16 cellular contexts compared by ENCODE assay signal in the genomic region with DNA sequence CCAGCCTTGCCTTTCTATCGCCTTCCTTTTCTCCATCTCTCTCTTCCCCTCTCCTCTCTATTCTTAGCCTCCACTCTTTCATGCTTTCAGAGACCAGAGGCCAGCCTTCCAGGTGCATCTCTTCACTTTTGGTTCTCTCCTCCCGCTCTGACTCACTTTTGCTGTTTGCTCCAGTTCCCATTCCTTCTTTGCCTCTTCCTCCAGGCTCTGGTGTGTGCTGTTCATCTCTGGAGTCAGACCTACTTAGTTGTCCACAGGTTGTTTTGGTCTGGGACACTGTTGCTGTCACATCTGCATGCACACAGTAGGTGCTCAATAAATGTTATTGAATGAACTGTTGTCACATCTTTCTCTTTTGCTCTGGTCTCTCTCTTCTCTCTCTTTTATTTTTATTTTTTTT. TPM values are rescaled to one million over a fixed set of nuclear protein-coding genes. Genes with fewer than 3 reads are reported as not detected.
DNase-seq lines count a peak whose midpoint lies in the region; ATAC-seq and TF ChIP-seq lines count a peak whose summit lies in the region.
"Had no signal": no experiment of that assay in that cellular context is flagged by ENCODE, and none has a peak within 500 bp of the region (broad histone marks: within the 10 kb centered on the region; RNA-seq: fewer than 3 reads in every experiment).

No MANE protein-coding gene starts in this region.

- no peak overlapping the region for H3K27ac Mint-ChIP-seq in activated naive CD4-positive, alpha-beta T cell treated with anti-CD3 and anti-CD28 coated beads, Interleukin-2, amount 50 U/mL, for 24 hours
- H3K27ac Mint-ChIP-seq in T-cell = no peak overlapping the region
- no peak overlapping the region for H3K27ac Mint-ChIP-seq in mesothelial cell of epicardium
- H3K27ac Mint-ChIP-seq in osteocyte (ENCODE audit: unreplicated experiment) = no peak overlapping the region

- H3K4me3 Mint-ChIP-seq in activated naive CD4-positive, alpha-beta T cell treated with anti-CD3 and anti-CD28 coated beads, Interleukin-2, amount 50 U/mL, for 24 hours = peak overlapping the region; percentile 48
- H3K4me3 Mint-ChIP-seq in T-cell (peak overlapping the region in 2 of 3 donors; percentile 8 to 71), mesothelial cell of epicardium (peak overlapping the region; percentile 4), osteocyte (ENCODE audit: unreplicated experiment) (peak overlapping the region; percentile 2)

- no peak for ATAC-seq in T-cell (replicated peaks in 1 of 4)
- ATAC-seq: HCT116, K562 had no signal

- no peak overlapping the region for H3K27ac ChIP-seq in stomach

- TF ChIP-seq EP300 in stomach (IDR thresholded peaks at IDR 0.05) = no peak

- TF ChIP-seq CTCF in mesothelial cell of epicardium (IDR thresholded peaks at IDR 0.05; ENCODE audit: unreplicated experiment) (no peak), osteocyte (IDR thresholded peaks at IDR 0.05) (no peak), stomach (IDR thresholded peaks at IDR 0.05) (no peak)

- DNase-seq in activated naive CD4-positive, alpha-beta T cell treated with anti-CD3 and anti-CD28 coated beads, Interleukin-2, amount 50 U/mL, for 16 hours = no peak
- DNase-seq in T-cell (no peak), mesothelial cell of epicardium (ENCODE audit: low spot score in 2 of 2, unreplicated experiment in 2 of 2) (no peak), osteocyte (ENCODE audit: extremely low spot score, unreplicated experiment) (no peak), GM19238 (ENCODE audit: insufficient read length, low spot score) (no peak), stomach (no peak), NCI-H1694 treated with DMSO at 0.1 percent for 48 hours (lab: John Stamatoyannopoulos, UW) (no peak)
- DNase-seq: ACHN, DMS153, NCI-H1436, NCI-H2081, NCI-H510A treated with DMSO at 0.1 percent for 48 hours, SHP77 treated with DMSO at 0.1 percent for 48 hours had no signal

- no peaks in the 10 kb centered on the region for H3K9me3 ChIP-seq in stomach

- peaks cover 61% of the 10 kb centered on the region for H3K27me3 Mint-ChIP-seq in activated naive CD4-positive, alpha-beta T cell treated with anti-CD3 and anti-CD28 coated beads, Interleukin-2, amount 50 U/mL, for 24 hours
- H3K27me3 Mint-ChIP-seq in T-cell (peaks cover 65 to 78% of the 10 kb centered on the region in 2 donors), mesothelial cell of epicardium (ENCODE audit: low read depth) (peaks cover 87% of the 10 kb centered on the region), osteocyte (ENCODE audit: unreplicated experiment) (peaks cover 80% of the 10 kb centered on the region)

- intact Hi-C loops in stomach (cut with DNase I; ENCODE audit: low total_unique reads) = no loop called here

- peaks cover 30 to 51% (median 48%) of the 10 kb centered on the region in 4 donors for H3K4me1 ChIP-seq in stomach

- peaks cover 12% of the 10 kb centered on the region for H3K4me1 Mint-ChIP-seq in activated naive CD4-positive, alpha-beta T cell treated with anti-CD3 and anti-CD28 coated beads, Interleukin-2, amount 50 U/mL, for 24 hours
- H3K4me1 Mint-ChIP-seq in T-cell (peaks cover 8 to 25% (median 22%) of the 10 kb centered on the region in 3 donors), mesothelial cell of epicardium (peaks cover 7% of the 10 kb centered on the region), osteocyte (ENCODE audit: unreplicated experiment) (peaks cover 3% of the 10 kb centered on the region)

- no peaks in the 10 kb centered on the region for H3K36me3 Mint-ChIP-seq in activated naive CD4-positive, alpha-beta T cell treated with anti-CD3 and anti-CD28 coated beads, Interleukin-2, amount 50 U/mL, for 24 hours
- H3K36me3 Mint-ChIP-seq in T-cell (no peaks in the 10 kb centered on the region), mesothelial cell of epicardium (no peaks in the 10 kb centered on the region), osteocyte (ENCODE audit: unreplicated experiment) (no peaks in the 10 kb centered on the region)

- POLR2A ChIA-PET in T-cell (lab: Charles Lee) = no interaction called here

- no peak overlapping the region for H3K4me3 ChIP-seq in stomach
- H3K4me3 ChIP-seq: K562 had no signal

- TF ChIP-seq POLR2A in stomach (IDR thresholded peaks at IDR 0.05) = no peak

- peaks cover 35 to 100% (median 82%) of the 10 kb centered on the region in 3 donors for H3K27me3 ChIP-seq in stomach

- no peaks in the 10 kb centered on the region for H3K36me3 ChIP-seq in stomach

- CTCF ChIA-PET in T-cell (lab: Charles Lee) = no interaction called here

- no peaks in the 10 kb centered on the region for H3K9me3 Mint-ChIP-seq in activated naive CD4-positive, alpha-beta T cell treated with anti-CD3 and anti-CD28 coated beads, Interleukin-2, amount 50 U/mL, for 24 hours
- H3K9me3 Mint-ChIP-seq in T-cell (no peaks in the 10 kb centered on the region), mesothelial cell of epicardium (no peaks in the 10 kb centered on the region), osteocyte (ENCODE audit: unreplicated experiment) (no peaks in the 10 kb centered on the region)

- WGBS in stomach, 5 donors = 39 to 66% (median 56%) methylated on average over 2 of the region's 2 CpGs

RNA-seq across cellular contexts. Expression of gene CDH22, which starts 1.6 kb away (rescaled TPM):
- total RNA-seq in T-cell (not detected), mesothelial cell of epicardium (0.14 to 0.18 TPM in 2 of 3 replicates, not detected in the other), osteocyte (not detected in 2 replicates), stomach (under 1 TPM in 1 of 5 donors, not detected in 4; 0.18 TPM)
- polyA plus RNA-seq in stomach = under 1 TPM in 2 of 3 donors, not detected in 1; 0.19 to 0.60 TPM
